ENCODE assay signal across 8 cellular contexts in the genomic region with DNA sequence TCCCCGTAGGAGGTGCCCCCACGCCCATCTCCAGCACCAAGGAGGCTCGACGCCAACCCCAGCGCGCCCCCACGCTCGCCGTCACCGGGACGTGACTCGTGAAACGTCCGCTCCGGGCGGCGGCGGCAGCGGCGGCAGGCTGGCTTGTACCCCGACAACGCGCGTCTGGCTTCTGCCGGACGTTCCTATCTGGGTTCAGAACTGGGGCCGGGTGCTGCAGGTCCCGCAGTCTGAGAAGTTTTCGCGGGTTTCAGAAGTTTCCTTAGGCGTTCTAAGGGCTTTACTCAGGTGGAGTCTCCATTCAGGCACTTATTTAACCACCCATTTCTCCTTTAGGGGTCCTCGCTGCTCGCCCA.
DNase-seq lines count a peak whose midpoint lies in the region; ATAC-seq and TF ChIP-seq lines count a peak whose summit lies in the region.

No MANE protein-coding gene starts in this region.

- peaks cover 16% of the 10 kb centered on the region for H3K36me3 Mint-ChIP-seq in nephron (ENCODE audit: low read depth)
- H3K36me3 Mint-ChIP-seq in stimulated activated naive CD8-positive, alpha-beta T cell treated with anti-CD3 and anti-CD28 coated beads, Interleukin-15, Interleukin-2, amounts not matched to agents 100 ng/mL and 50 ng/mL, for 24 hours (ENCODE audit: low read depth) = peaks cover 33% of the 10 kb centered on the region

- TF ChIP-seq CTCF in nephron (IDR thresholded peaks at IDR 0.05; ENCODE audit: unreplicated experiment in 3 of 3) = no peak

- no peaks in the 10 kb centered on the region for H3K9me3 Mint-ChIP-seq in nephron
- H3K9me3 Mint-ChIP-seq in stimulated activated naive CD8-positive, alpha-beta T cell treated with anti-CD3 and anti-CD28 coated beads, Interleukin-15, Interleukin-2, amounts not matched to agents 100 ng/mL and 50 ng/mL, for 24 hours = no peaks in the 10 kb centered on the region

- peaks cover 69% of the 10 kb centered on the region for H3K4me1 Mint-ChIP-seq in nephron
- peaks cover 60% of the 10 kb centered on the region for H3K4me1 Mint-ChIP-seq in stimulated activated naive CD8-positive, alpha-beta T cell treated with anti-CD3 and anti-CD28 coated beads, Interleukin-15, Interleukin-2, amounts not matched to agents 100 ng/mL and 50 ng/mL, for 24 hours (ENCODE audit: low read depth)

- DNase-seq in SHP77 (lab: John Stamatoyannopoulos, UW) (peak; percentile 88 to 90), SHP77 treated with DMSO at 0.1 percent for 48 hours (lab: John Stamatoyannopoulos, UW) (no peak), NOMO-1 (lab: John Stamatoyannopoulos, UW; ENCODE audit: unreplicated experiment in 2 of 2) (peak; percentile 85 to 86), erythroblast (lab: John Stamatoyannopoulos, UW) (peak; percentile 95 to 96)
- DNase-seq in activated CD8-positive, alpha-beta memory T cell treated with anti-CD3 and anti-CD28 coated beads, Interleukin-2, amount 50 U/mL, for 4 hours = peak; percentile 82

- ATAC-seq in HG02885 (IDR thresholded peaks at IDR 0.05; ENCODE audit: poor library complexity, unreplicated experiment) = peak; percentile 43

- peak overlapping the region; percentile 97 to 100 (median 99) for H3K27ac Mint-ChIP-seq in nephron
- H3K27ac Mint-ChIP-seq in stimulated activated naive CD8-positive, alpha-beta T cell treated with anti-CD3 and anti-CD28 coated beads, Interleukin-15, Interleukin-2, amounts not matched to agents 100 ng/mL and 50 ng/mL, for 24 hours = peak overlapping the region; percentile 94

- peak overlapping the region; percentile 91 to 95 (median 93) for H3K4me3 Mint-ChIP-seq in nephron
- peak overlapping the region; percentile 98 for H3K4me3 Mint-ChIP-seq in stimulated activated naive CD8-positive, alpha-beta T cell treated with anti-CD3 and anti-CD28 coated beads, Interleukin-15, Interleukin-2, amounts not matched to agents 100 ng/mL and 50 ng/mL, for 24 hours

- no peak for TF ChIP-seq POLR2A in erythroblast (IDR thresholded peaks at IDR 0.05; ENCODE audit: low read length)

- no peaks in the 10 kb centered on the region for H3K27me3 Mint-ChIP-seq in nephron (ENCODE audit: low read depth)
- H3K27me3 Mint-ChIP-seq in stimulated activated naive CD8-positive, alpha-beta T cell treated with anti-CD3 and anti-CD28 coated beads, Interleukin-15, Interleukin-2, amounts not matched to agents 100 ng/mL and 50 ng/mL, for 24 hours = no peaks in the 10 kb centered on the region
